8 cellular contexts compared by ENCODE assay signal in genomic region chr15:45200001-45200798, GRCh38. TPM values are rescaled to one million over a fixed set of nuclear protein-coding genes. Genes with fewer than 3 reads are reported as not detected.
A peak's percentile ranks its signal among the peaks of the same experiment; 100 is the strongest.
DNase-seq lines count a peak whose midpoint lies in the region; ATAC-seq and TF ChIP-seq lines count a peak whose summit lies in the region.

No MANE protein-coding gene starts in this region.

- no peak for TF ChIP-seq CTCF in GM12865 (IDR thresholded peaks at IDR 0.05; ENCODE audit: insufficient read depth, low read depth, low read length, missing control alignments)

- peaks cover 2% of the 10 kb centered on the region for H3K4me1 ChIP-seq in right cardiac atrium (ENCODE audit: control insufficient read depth, insufficient read depth, low read length)
- H3K4me1 ChIP-seq in rectal smooth muscle tissue (ENCODE audit: control insufficient read depth, insufficient read depth, low read length) = peaks cover 3% of the 10 kb centered on the region
- H3K4me1 ChIP-seq in aorta (ENCODE audit: control insufficient read depth in 1 of 2, insufficient read depth in 2 of 2, low read length in 2 of 2) = no peaks in the 10 kb centered on the region

- H3K27me3 ChIP-seq in right cardiac atrium (ENCODE audit: control insufficient read depth, insufficient read depth) = no peaks in the 10 kb centered on the region
- H3K27me3 ChIP-seq in rectal smooth muscle tissue (ENCODE audit: control insufficient read depth, insufficient read depth, low read length) = no peaks in the 10 kb centered on the region
- H3K27me3 ChIP-seq in aorta (ENCODE audit: control insufficient read depth in 1 of 2, insufficient read depth in 2 of 2, low read length in 1 of 2) = no peaks in the 10 kb centered on the region

- intact Hi-C loops in right cardiac atrium (cut with DNase I) = loop anchor here in 3 of 4 donors (5.0 to 10.0 kb wide), 5 partner anchors 33 to 202 kb away; partner anchors contain the start of gene GATM (in 1 of the 3)
- intact Hi-C loops in aorta (cut with DNase I) = loop anchor here (2.0 to 10.0 kb wide), 3 partner anchors 33 to 435 kb away; partner anchors contain the start of gene SQOR (in 1 of the 2)

- WGBS in right cardiac atrium = under 1% methylated on average over 34 of the region's 34 CpGs
- WGBS in aorta, 2 donors = 0% methylated on average over 34 of the region's 34 CpGs

- H3K27ac ChIP-seq in right cardiac atrium (ENCODE audit: low read length) = peak overlapping the region; percentile 99
- peak overlapping the region; percentile 97 for H3K27ac ChIP-seq in rectal smooth muscle tissue (ENCODE audit: low read depth, low read length)
- H3K27ac ChIP-seq in aorta (ENCODE audit: low read depth in 1 of 2, low read length in 2 of 2) = peak overlapping the region; percentile 84 to 98

- ATAC-seq in HG02759 (IDR thresholded peaks at IDR 0.05; ENCODE audit: unreplicated experiment) = peak; percentile 42
- ATAC-seq in right cardiac atrium = peak; percentile 80 to 84
- ATAC-seq in aorta (ENCODE audit: low FRiP score) = peak; percentile 92

- DNase-seq in GM12865 (ENCODE audit: low read depth) = peak; percentile 97
- peak; percentile 97 for DNase-seq in NCI-H1436 treated with DMSO at 0.1 percent for 48 hours (lab: John Stamatoyannopoulos, UW)
- DNase-seq in SW480 (ENCODE audit: low spot score) = peak; percentile 94
- peak; percentile 85 for DNase-seq in amniotic epithelial cell (ENCODE audit: low read depth)
- DNase-seq in right cardiac atrium = peak; percentile 91 to 96 (median 96)
- peak; percentile 95 to 97 for DNase-seq in aorta

- peak overlapping the region; percentile 76 for H3K9ac ChIP-seq in rectal smooth muscle tissue (ENCODE audit: low read length)

- peak overlapping the region; percentile 62 for H3K4me3 ChIP-seq in GM12865 (ENCODE audit: low read depth, low read length)
- peak overlapping the region; percentile 79 for H3K4me3 ChIP-seq in right cardiac atrium (ENCODE audit: low read length)
- H3K4me3 ChIP-seq in rectal smooth muscle tissue (ENCODE audit: low read length) = peak overlapping the region; percentile 81
- peak overlapping the region; percentile 38 to 65 for H3K4me3 ChIP-seq in aorta (ENCODE audit: low read length in 2 of 2)

- H3K9me3 ChIP-seq in right cardiac atrium (ENCODE audit: control insufficient read depth, low read length) (no peaks in the 10 kb centered on the region), aorta (ENCODE audit: control insufficient read depth, low read length) (no peaks in the 10 kb centered on the region)

- H3K36me3 ChIP-seq in rectal smooth muscle tissue (ENCODE audit: control insufficient read depth, insufficient read depth, low read length) = no peaks in the 10 kb centered on the region
- H3K36me3 ChIP-seq in aorta (ENCODE audit: control insufficient read depth in 1 of 2, insufficient read depth in 2 of 2, low read length in 1 of 2) = no peaks in the 10 kb centered on the region

RNA-seq across cellular contexts. Expression of gene SHF, which starts 12.4 kb away (rescaled TPM):
- total RNA-seq in right cardiac atrium (10 to 100 TPM in 2 of 4 donors, 1 to 10 TPM in 2; 8.1 to 13.2 (median 10.6) TPM), aorta (10 to 100 TPM; 13.8 to 19.0 TPM)
- polyA plus RNA-seq in right cardiac atrium (8.8 TPM), aorta (10 to 100 TPM in 1 of 2 donors, 1 to 10 TPM in 1; 4.3 to 12.7 TPM)

RNA-seq across cellular contexts. Expression of gene SLC28A2, which starts 51.8 kb away (rescaled TPM):
- not detected for total RNA-seq in right cardiac atrium
- polyA plus RNA-seq in right cardiac atrium = not detected
- total RNA-seq in aorta = not detected
- polyA plus RNA-seq in aorta = 1 to 10 TPM in 1 of 2 donors, not detected in 1; 2.0 TPM

Comparison
In these comparisons a context has a peak if more than half of its experiments do, and no peak if none do; other contexts are left out.
1. Peak in every context shown above with its lines: DNase-seq, ATAC-seq, H3K4me3 ChIP-seq and H3K27ac ChIP-seq.
2. ATAC-seq: peak in every context shown above with its lines; median percentile 92 in aorta; 82 in right cardiac atrium; 42 in HG02759.